Comparison of ENCODE assay signal across 1 cellular context in the genomic region with DNA sequence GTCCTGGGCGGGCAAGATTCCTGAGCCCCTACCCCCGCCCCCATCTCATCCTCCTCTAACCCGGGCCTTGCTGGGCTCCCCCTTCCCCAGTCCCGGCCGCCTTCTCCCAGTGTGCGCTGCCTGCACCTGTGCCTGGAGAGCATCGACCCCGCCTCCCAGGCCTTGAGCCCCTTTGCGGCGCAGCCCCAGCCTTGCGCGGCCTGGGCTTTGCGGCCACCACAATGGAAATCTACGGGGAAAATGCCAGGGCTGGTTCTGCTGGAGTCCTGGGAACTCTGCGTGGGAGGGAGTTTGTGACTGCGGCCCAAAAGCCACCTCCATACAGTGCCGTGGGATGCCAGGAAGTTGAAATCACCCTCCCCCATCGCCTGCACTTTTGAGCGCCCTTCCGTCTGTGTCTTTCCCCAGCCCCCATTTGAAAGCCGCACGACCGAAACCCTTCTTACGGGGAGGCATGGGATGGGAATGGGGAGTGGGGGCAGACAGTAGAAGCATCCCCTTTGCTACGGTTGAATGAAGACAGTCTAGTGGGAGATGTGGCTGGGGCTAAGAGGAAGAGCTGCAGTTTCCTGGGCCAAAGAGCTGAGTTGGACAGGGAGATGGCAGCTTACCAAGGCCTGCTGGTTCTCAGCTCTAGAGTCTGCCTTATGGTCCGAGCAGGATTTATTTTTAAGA.
TF ChIP-seq lines count a peak whose summit lies in the region.

No MANE protein-coding gene starts in this region.

TF ChIP-seq in GM12878, 131 proteins besides CTCF, POLR2A, EP300 and RAD21 (continued from another document):
- TF ChIP-seq, protein P1, sequence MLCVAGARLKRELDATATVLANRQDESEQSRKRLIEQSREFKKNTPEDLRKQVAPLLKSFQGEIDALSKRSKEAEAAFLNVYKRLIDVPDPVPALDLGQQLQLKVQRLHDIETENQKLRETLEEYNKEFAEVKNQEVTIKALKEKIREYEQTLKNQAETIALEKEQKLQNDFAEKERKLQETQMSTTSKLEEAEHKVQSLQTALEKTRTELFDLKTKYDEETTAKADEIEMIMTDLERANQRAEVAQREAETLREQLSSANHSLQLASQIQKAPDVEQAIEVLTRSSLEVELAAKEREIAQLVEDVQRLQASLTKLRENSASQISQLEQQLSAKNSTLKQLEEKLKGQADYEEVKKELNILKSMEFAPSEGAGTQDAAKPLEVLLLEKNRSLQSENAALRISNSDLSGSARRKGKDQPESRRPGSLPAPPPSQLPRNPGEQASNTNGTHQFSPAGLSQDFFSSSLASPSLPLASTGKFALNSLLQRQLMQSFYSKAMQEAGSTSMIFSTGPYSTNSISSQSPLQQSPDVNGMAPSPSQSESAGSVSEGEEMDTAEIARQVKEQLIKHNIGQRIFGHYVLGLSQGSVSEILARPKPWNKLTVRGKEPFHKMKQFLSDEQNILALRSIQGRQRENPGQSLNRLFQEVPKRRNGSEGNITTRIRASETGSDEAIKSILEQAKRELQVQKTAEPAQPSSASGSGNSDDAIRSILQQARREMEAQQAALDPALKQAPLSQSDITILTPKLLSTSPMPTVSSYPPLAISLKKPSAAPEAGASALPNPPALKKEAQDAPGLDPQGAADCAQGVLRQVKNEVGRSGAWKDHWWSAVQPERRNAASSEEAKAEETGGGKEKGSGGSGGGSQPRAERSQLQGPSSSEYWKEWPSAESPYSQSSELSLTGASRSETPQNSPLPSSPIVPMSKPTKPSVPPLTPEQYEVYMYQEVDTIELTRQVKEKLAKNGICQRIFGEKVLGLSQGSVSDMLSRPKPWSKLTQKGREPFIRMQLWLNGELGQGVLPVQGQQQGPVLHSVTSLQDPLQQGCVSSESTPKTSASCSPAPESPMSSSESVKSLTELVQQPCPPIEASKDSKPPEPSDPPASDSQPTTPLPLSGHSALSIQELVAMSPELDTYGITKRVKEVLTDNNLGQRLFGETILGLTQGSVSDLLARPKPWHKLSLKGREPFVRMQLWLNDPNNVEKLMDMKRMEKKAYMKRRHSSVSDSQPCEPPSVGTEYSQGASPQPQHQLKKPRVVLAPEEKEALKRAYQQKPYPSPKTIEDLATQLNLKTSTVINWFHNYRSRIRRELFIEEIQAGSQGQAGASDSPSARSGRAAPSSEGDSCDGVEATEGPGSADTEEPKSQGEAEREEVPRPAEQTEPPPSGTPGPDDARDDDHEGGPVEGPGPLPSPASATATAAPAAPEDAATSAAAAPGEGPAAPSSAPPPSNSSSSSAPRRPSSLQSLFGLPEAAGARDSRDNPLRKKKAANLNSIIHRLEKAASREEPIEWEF (IDR thresholded peaks at IDR 0.05; ENCODE audit: insufficient replicate concordance, low read depth, low read length) = no peak
